ENCODE assay signal across 9 cellular contexts in genomic region chr2:38692636-38693318, GRCh38. TPM values are rescaled to one million over a fixed set of nuclear protein-coding genes. Genes with fewer than 3 reads are reported as not detected.
DNase-seq lines count a peak whose midpoint lies in the region; ATAC-seq, FAIRE-seq and TF ChIP-seq lines count a peak whose summit lies in the region.
"Had no signal": no experiment of that assay in that cellular context is flagged by ENCODE, and none has a peak within 500 bp of the region (broad histone marks: within the 10 kb centered on the region; RNA-seq: fewer than 3 reads in every experiment).

No MANE protein-coding gene starts in this region.

- no peaks in the 10 kb centered on the region for H3K9me3 ChIP-seq in keratinocyte (ENCODE audit: control insufficient read depth, low read depth, low read length)
- H3K9me3 ChIP-seq in esophagus muscularis mucosa = no peaks in the 10 kb centered on the region

- no peak for FAIRE-seq in keratinocyte (lab: Jason Lieb, UNC)

- H3K4me3 Mint-ChIP-seq in activated CD8-positive, alpha-beta T cell treated with anti-CD3 and anti-CD28 coated beads for 36 hours = no peak overlapping the region
- H3K4me3 Mint-ChIP-seq in activated CD8-positive, alpha-beta T cell treated with anti-CD3 and anti-CD28 coated beads, Interleukin-2, amount 10 ng/mL, durations not matched to agents 7 days and 5 days = no peak overlapping the region
- H3K4me3 Mint-ChIP-seq: stimulated activated naive B cell treated with anti-CD40 and anti-IgM and Interleukin-4, amounts not matched to agents 10 μg/mL and 1 μg/mL and 100 μg/mL, for 72 hours had no signal

- H3K9me3 Mint-ChIP-seq in activated CD8-positive, alpha-beta T cell treated with anti-CD3 and anti-CD28 coated beads for 36 hours = no peaks in the 10 kb centered on the region
- no peaks in the 10 kb centered on the region for H3K9me3 Mint-ChIP-seq in activated CD8-positive, alpha-beta T cell treated with anti-CD3 and anti-CD28 coated beads, Interleukin-2, amount 10 ng/mL, durations not matched to agents 7 days and 5 days (ENCODE audit: insufficient read depth)
- H3K9me3 Mint-ChIP-seq: stimulated activated naive B cell treated with anti-CD40 and anti-IgM and Interleukin-4, amounts not matched to agents 10 μg/mL and 1 μg/mL and 100 μg/mL, for 72 hours had no signal

- H3K9ac ChIP-seq in keratinocyte (ENCODE audit: control insufficient read depth, extremely low read depth, insufficient read depth, low read length) = no peak overlapping the region

- H3K27me3 Mint-ChIP-seq in activated CD8-positive, alpha-beta T cell treated with anti-CD3 and anti-CD28 coated beads for 36 hours = no peaks in the 10 kb centered on the region
- H3K27me3 Mint-ChIP-seq in activated CD8-positive, alpha-beta T cell treated with anti-CD3 and anti-CD28 coated beads, Interleukin-2, amount 10 ng/mL, durations not matched to agents 7 days and 5 days (ENCODE audit: low read depth) = no peaks in the 10 kb centered on the region
- H3K27me3 Mint-ChIP-seq: stimulated activated naive B cell treated with anti-CD40 and anti-IgM and Interleukin-4, amounts not matched to agents 10 μg/mL and 1 μg/mL and 100 μg/mL, for 72 hours had no signal

- no peaks in the 10 kb centered on the region for H4K20me1 ChIP-seq in keratinocyte (ENCODE audit: control insufficient read depth, extremely low read depth, insufficient read depth, low read length)

- peak overlapping the region; percentile 78 for H3K27ac ChIP-seq in VCaP
- H3K27ac ChIP-seq in keratinocyte (ENCODE audit: control insufficient read depth, insufficient read depth, low read length) = no peak overlapping the region
- H3K27ac ChIP-seq in temporal lobe (ENCODE audit: low read depth, low read length) = peak overlapping the region; percentile 13
- no peak overlapping the region for H3K27ac ChIP-seq in esophagus muscularis mucosa (replicated peaks in 1 of 4)

- intact Hi-C loops in activated CD8-positive, alpha-beta T cell treated with anti-CD3 and anti-CD28 coated beads for 36 hours (cut with micrococcal nuclease) = no loop called here
- intact Hi-C loops in esophagus muscularis mucosa (cut with DNase I) = no loop called here

- dilution Hi-C loops in keratinocyte (cut with MboI; ENCODE audit: extremely low pct_ligation_motif_present, low sequenced_read_pairs) = no loop called here

- no peak for TF ChIP-seq POLR2A in esophagus muscularis mucosa (IDR thresholded peaks at IDR 0.05; ENCODE audit: low read depth)

- H3K36me3 Mint-ChIP-seq in activated CD8-positive, alpha-beta T cell treated with anti-CD3 and anti-CD28 coated beads for 36 hours (ENCODE audit: low read depth) = peaks cover 52% of the 10 kb centered on the region
- H3K36me3 Mint-ChIP-seq in activated CD8-positive, alpha-beta T cell treated with anti-CD3 and anti-CD28 coated beads, Interleukin-2, amount 10 ng/mL, durations not matched to agents 7 days and 5 days (ENCODE audit: low read depth) = peaks cover 65% of the 10 kb centered on the region

- no peak for DNase-seq in activated CD8-positive, alpha-beta T cell treated with anti-CD3 and anti-CD28 coated beads for 36 hours
- no peak for DNase-seq in activated CD8-positive, alpha-beta T cell treated with anti-CD3 and anti-CD28 coated beads, Interleukin-2, amount 10 ng/mL, durations not matched to agents 7 days and 5 days
- DNase-seq in keratinocyte (ENCODE audit: low read depth, low spot score) (no peak), esophagus muscularis mucosa (ENCODE audit: extremely low spot score) (no peak), UCSD-AML1 (lab: John Stamatoyannopoulos, UW; ENCODE audit: unreplicated experiment) (no peak)
- DNase-seq: stimulated activated naive B cell treated with anti-CD40 and anti-IgM and Interleukin-4, amounts not matched to agents 10 μg/mL and 1 μg/mL and 100 μg/mL, for 72 hours had no signal

- H2AFZ ChIP-seq in keratinocyte (ENCODE audit: control insufficient read depth, low read length) = peak overlapping the region; percentile 18

- 90% methylated on average over 8 of the region's 8 CpGs for WGBS in esophagus muscularis mucosa

- H3K27ac Mint-ChIP-seq in activated CD8-positive, alpha-beta T cell treated with anti-CD3 and anti-CD28 coated beads for 36 hours = peak overlapping the region; percentile 59
- no peak overlapping the region for H3K27ac Mint-ChIP-seq in activated CD8-positive, alpha-beta T cell treated with anti-CD3 and anti-CD28 coated beads, Interleukin-2, amount 10 ng/mL, durations not matched to agents 7 days and 5 days
- H3K27ac Mint-ChIP-seq: stimulated activated naive B cell treated with anti-CD40 and anti-IgM and Interleukin-4, amounts not matched to agents 10 μg/mL and 1 μg/mL and 100 μg/mL, for 72 hours had no signal

- H3K4me1 Mint-ChIP-seq in activated CD8-positive, alpha-beta T cell treated with anti-CD3 and anti-CD28 coated beads for 36 hours (ENCODE audit: low read depth) = peaks cover 49% of the 10 kb centered on the region
- H3K4me1 Mint-ChIP-seq in activated CD8-positive, alpha-beta T cell treated with anti-CD3 and anti-CD28 coated beads, Interleukin-2, amount 10 ng/mL, durations not matched to agents 7 days and 5 days (ENCODE audit: low read depth) = peaks cover 43% of the 10 kb centered on the region

- TF ChIP-seq CTCF in activated CD8-positive, alpha-beta T cell treated with anti-CD3 and anti-CD28 coated beads for 36 hours (IDR thresholded peaks at IDR 0.05) = no peak
- TF ChIP-seq CTCF in VCaP (conservative IDR thresholded peaks at IDR 0.05) (no peak), keratinocyte (optimal IDR thresholded peaks at IDR 0.05 in 1 of 3, IDR thresholded peaks at IDR 0.05 in 1 of 3, conservative IDR thresholded peaks at IDR 0.05 in 1 of 3; ENCODE audit: extremely low read depth in 1 of 3, insufficient read depth in 2 of 3, low read length in 3 of 3) (no peak), esophagus muscularis mucosa (IDR thresholded peaks at IDR 0.05) (no peak)

- TF ChIP-seq EP300 in esophagus muscularis mucosa (IDR thresholded peaks at IDR 0.05) = no peak

- no peak for ATAC-seq in activated CD8-positive, alpha-beta T cell treated with anti-CD3 and anti-CD28 coated beads for 36 hours
- ATAC-seq in activated CD8-positive, alpha-beta T cell treated with anti-CD3 and anti-CD28 coated beads, Interleukin-2, amount 10 ng/mL, durations not matched to agents 7 days and 5 days = no peak
- ATAC-seq in HG02623 (IDR thresholded peaks at IDR 0.05; ENCODE audit: unreplicated experiment) = no peak
- ATAC-seq: stimulated activated naive B cell treated with anti-CD40 and anti-IgM and Interleukin-4, amounts not matched to agents 10 μg/mL and 1 μg/mL and 100 μg/mL, for 72 hours had no signal

- POLR2A ChIA-PET in activated CD8-positive, alpha-beta T cell treated with anti-CD3 and anti-CD28 coated beads for 36 hours (lab: Charles Lee) = interaction anchor here (1.3 kb wide), 1 partner anchor 49 kb away, joined by 4 read pairs; no protein-coding TSS in a partner anchor
- POLR2A ChIA-PET in activated CD8-positive, alpha-beta T cell treated with anti-CD3 and anti-CD28 coated beads, Interleukin-2, amount 10 ng/mL, durations not matched to agents 7 days and 5 days (lab: Charles Lee) = interaction anchor here (0.8 to 1.0 kb wide), 2 partner anchors 13 to 58 kb away, joined by 3 read pairs; partner anchors contain the start of gene SRSF7

- no peaks in the 10 kb centered on the region for H3K79me2 ChIP-seq in keratinocyte (ENCODE audit: control insufficient read depth, insufficient read depth, low read length)

- peak overlapping the region; percentile 46 for H3K4me2 ChIP-seq in keratinocyte (ENCODE audit: control insufficient read depth, extremely low read depth, insufficient read depth, low read depth, low read length)

- CTCF ChIA-PET in activated CD8-positive, alpha-beta T cell treated with anti-CD3 and anti-CD28 coated beads for 36 hours (lab: Charles Lee) = interaction anchor here (0.9 to 3.1 kb wide), 4 partner anchors 12 to 159 kb away, joined by 3 to 11 read pairs (median 6); no protein-coding TSS in a partner anchor
- CTCF ChIA-PET in activated CD8-positive, alpha-beta T cell treated with anti-CD3 and anti-CD28 coated beads, Interleukin-2, amount 10 ng/mL, durations not matched to agents 7 days and 5 days (lab: Charles Lee) = interaction anchor here (1.0 to 3.7 kb wide), 6 partner anchors 10 to 111 kb away, joined by 3 to 16 read pairs (median 3); no protein-coding TSS in a partner anchor

- H3K36me3 ChIP-seq in keratinocyte (ENCODE audit: control insufficient read depth in 2 of 2, extremely low read depth in 1 of 2, insufficient read depth in 2 of 2, low read length in 2 of 2) (no peaks in the 10 kb centered on the region), esophagus muscularis mucosa (peaks cover 0 to 48% (median 20%) of the 10 kb centered on the region in 4 donors)

- H3K4me1 ChIP-seq in keratinocyte (ENCODE audit: control insufficient read depth, extremely low read depth, insufficient read depth, low read length) = peaks cover 32% of the 10 kb centered on the region
- H3K4me1 ChIP-seq in esophagus muscularis mucosa = peaks cover 0 to 7% (median 0%) of the 10 kb centered on the region in 4 donors

- H3K4me3 ChIP-seq in keratinocyte (ENCODE audit: control insufficient read depth in 2 of 3, extremely low read depth in 1 of 3, insufficient read depth in 2 of 3, low read depth in 1 of 3, low read length in 3 of 3) (no peak overlapping the region), esophagus muscularis mucosa (no peak overlapping the region)

- H3K9me1 ChIP-seq in keratinocyte (ENCODE audit: control insufficient read depth, extremely low read depth, insufficient read depth, low read length) = no peaks in the 10 kb centered on the region

- H3K27me3 ChIP-seq in keratinocyte (ENCODE audit: control insufficient read depth, extremely low read depth, insufficient read depth, low read length) = no peaks in the 10 kb centered on the region
- H3K27me3 ChIP-seq in esophagus muscularis mucosa = no peaks in the 10 kb centered on the region

RNA-seq across cellular contexts. Expression of gene GALM, which starts 26.9 kb away (rescaled TPM):
- total RNA-seq in activated CD8-positive, alpha-beta T cell treated with anti-CD3 and anti-CD28 coated beads for 36 hours = 10 to 100 TPM; 38.3 to 40.6 TPM
- total RNA-seq in activated CD8-positive, alpha-beta T cell treated with anti-CD3 and anti-CD28 coated beads, Interleukin-2, amount 10 ng/mL, durations not matched to agents 7 days and 5 days = 10 to 100 TPM; 27.6 TPM
- 1.2 to 1.5 TPM (median 1.2 TPM) in 3 replicates for polyA plus RNA-seq in keratinocyte
- not detected for polyA plus RNA-seq in keratinocyte (2011; ENCODE audit: low read depth)
- 0.68 and 0.85 TPM in 2 replicates for polyA plus RNA-seq in keratinocyte (2011; cell fraction: cytosol; rRNA removed)
- polyA plus RNA-seq in keratinocyte (2011; cell fraction: nucleus; rRNA removed) = 0.52 and 0.76 TPM in 2 replicates
- 0.14 and 1.00 TPM in 2 replicates for polyA plus RNA-seq in keratinocyte (2012; ENCODE audit: low replicate concordance)
- polyA minus RNA-seq in keratinocyte = 0.56 to 3.0 TPM (median 2.0 TPM) in 3 replicates
- 0.77 TPM for polyA minus RNA-seq in keratinocyte (2011; cell fraction: cytosol; rRNA and poly(A)+ RNA removed)
- polyA minus RNA-seq in keratinocyte (2011; cell fraction: nucleus; rRNA and poly(A)+ RNA removed) = 0.74 TPM in 1 of 2 replicates, not detected in the other
- total RNA-seq in temporal lobe (2.7 TPM), esophagus muscularis mucosa (10 to 100 TPM in 3 of 4 donors, 1 to 10 TPM in 1; 8.3 to 14.6 (median 11.6) TPM)

RNA-seq across cellular contexts. Expression of gene SRSF7, which starts 58.4 kb away (rescaled TPM):
- 100 to 1,000 TPM; 320 to 333 TPM for total RNA-seq in activated CD8-positive, alpha-beta T cell treated with anti-CD3 and anti-CD28 coated beads for 36 hours
- total RNA-seq in activated CD8-positive, alpha-beta T cell treated with anti-CD3 and anti-CD28 coated beads, Interleukin-2, amount 10 ng/mL, durations not matched to agents 7 days and 5 days = 100 to 1,000 TPM; 348 to 356 TPM
- polyA plus RNA-seq in keratinocyte = 193 to 316 TPM (median 229 TPM) in 3 replicates
- 70.5 TPM for polyA plus RNA-seq in keratinocyte (2011; ENCODE audit: low read depth)
- 126 and 150 TPM in 2 replicates for polyA plus RNA-seq in keratinocyte (2011; cell fraction: cytosol; rRNA removed)
- 166 and 255 TPM in 2 replicates for polyA plus RNA-seq in keratinocyte (2011; cell fraction: nucleus; rRNA removed)
- 72.0 and 168 TPM in 2 replicates for polyA plus RNA-seq in keratinocyte (2012; ENCODE audit: low replicate concordance)
- 87.9 to 182 TPM (median 109 TPM) in 3 replicates for polyA minus RNA-seq in keratinocyte
- 75.2 TPM for polyA minus RNA-seq in keratinocyte (2011; cell fraction: cytosol; rRNA and poly(A)+ RNA removed)
- polyA minus RNA-seq in keratinocyte (2011; cell fraction: nucleus; rRNA and poly(A)+ RNA removed) = 42.4 and 62.1 TPM in 2 replicates
- total RNA-seq in temporal lobe (86.5 TPM), esophagus muscularis mucosa (100 to 1,000 TPM in 1 of 4 donors, 10 to 100 TPM in 3; 41.4 to 100 (median 56.8) TPM)

Comparison
In these comparisons a context has a peak if more than half of its experiments do, and no peak if none do; other contexts are left out.
1. H3K27ac ChIP-seq: peak in VCaP (single experiment) and temporal lobe (single experiment); none in keratinocyte (single experiment) and esophagus muscularis mucosa (0 of 4).